In the genomic region with DNA sequence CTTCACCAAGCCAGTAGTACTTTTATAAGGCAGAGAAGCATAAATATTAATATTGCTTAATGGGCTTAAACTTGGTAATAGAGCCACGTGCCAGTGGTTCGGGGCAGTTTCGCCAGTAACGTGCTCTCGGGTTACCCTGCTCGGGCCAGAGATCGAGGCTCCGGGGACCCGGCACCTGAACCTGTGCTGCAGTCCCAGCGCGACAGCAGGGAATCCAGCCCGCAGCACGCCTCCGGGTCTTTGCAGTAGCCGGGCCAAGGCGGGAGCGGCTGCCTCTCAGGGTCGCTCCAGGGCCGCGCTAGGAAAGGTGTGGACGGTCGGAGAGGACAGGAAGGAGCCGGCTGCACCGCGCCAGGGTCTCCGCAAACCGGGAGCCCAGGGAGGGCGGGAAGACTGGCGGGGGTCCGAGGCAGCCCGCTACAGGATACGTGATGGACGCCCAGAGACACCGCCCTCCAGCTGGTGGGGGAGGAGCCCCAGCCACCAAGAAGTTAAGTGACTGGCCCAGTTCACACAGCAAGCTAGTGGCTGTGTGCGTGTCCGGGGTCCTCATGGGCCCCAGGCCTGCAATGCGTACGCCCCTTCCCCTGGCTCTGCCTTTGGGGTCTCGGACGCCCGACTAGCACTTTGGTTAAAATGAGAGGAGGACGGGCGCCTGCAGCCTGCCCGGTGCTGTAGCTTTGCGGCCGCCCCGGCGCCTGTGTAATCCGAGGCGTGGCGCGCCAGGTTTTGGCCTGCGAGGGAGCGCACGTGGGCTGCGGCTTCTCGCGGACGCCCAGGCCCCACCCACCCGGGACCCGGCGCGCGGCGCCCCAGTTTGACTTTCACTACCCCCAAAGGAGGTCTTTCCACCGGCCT, we compare ENCODE assay signal across 8 cellular contexts. TPM values are rescaled to one million over a fixed set of nuclear protein-coding genes. Genes with fewer than 3 reads are reported as not detected.
A peak's percentile ranks its signal among the peaks of the same experiment; 100 is the strongest.
DNase-seq lines count a peak whose midpoint lies in the region; FAIRE-seq and TF ChIP-seq lines count a peak whose summit lies in the region.

No MANE protein-coding gene starts in this region.

- in situ Hi-C loops in G401 (cut with HindIII; ENCODE audit: low sequenced_read_pairs): no loop called here

- peak overlapping the region; percentile 87 for H3K27ac ChIP-seq in neutrophil
- peak overlapping the region; percentile 87 for H3K27ac ChIP-seq in substantia nigra (ENCODE audit: low read depth, low read length, poor library complexity, severe bottlenecking)

- no peaks in the 10 kb centered on the region for H3K36me3 ChIP-seq in H7 (replicated peaks; ENCODE audit: control insufficient read depth, insufficient read depth, low read length)
- no peaks in the 10 kb centered on the region for H3K36me3 ChIP-seq in neutrophil

- no peak for FAIRE-seq in frontal cortex (lab: Jason Lieb, UNC)

- no peak for TF ChIP-seq CTCF in neutrophil (IDR thresholded peaks at IDR 0.05)

- H3K27me3 ChIP-seq in H7 (ENCODE audit: control insufficient read depth, insufficient read depth, low read length): peaks cover 47% of the 10 kb centered on the region
- H3K27me3 ChIP-seq in neutrophil: peaks cover 36% of the 10 kb centered on the region

- no peaks in the 10 kb centered on the region for H3K9me3 ChIP-seq in neutrophil

- DNase-seq in G401 (ENCODE audit: low spot score) (peak; percentile 57), H7 (peak; percentile 91), LoVo (ENCODE audit: low spot score) (peak; percentile 88), SHP77 treated with DMSO at 0.1 percent for 48 hours (lab: John Stamatoyannopoulos, UW) (peak; percentile 76), frontal cortex (ENCODE audit: low spot score in 2 of 2) (peak; percentile 71 to 82), substantia nigra (lab: John Stamatoyannopoulos, UW) (peak; percentile 40 to 98 (median 86))
- DNase-seq in activated naive CD4-positive, alpha-beta T cell (lab: John Stamatoyannopoulos, UW): peak; percentile 88 to 91 (median 90)

- peaks cover 16 to 20% of the 10 kb centered on the region in 2 experiments for H3K4me1 ChIP-seq in neutrophil (ENCODE audit: control insufficient read depth in 1 of 2, insufficient read depth in 1 of 2, low read depth in 1 of 2, low read length in 1 of 2)

- H3K4me3 ChIP-seq in H7 (ENCODE audit: insufficient read depth, low read depth, low read length) (peak overlapping the region; percentile 82), neutrophil (ENCODE audit: low read depth in 1 of 2, low read length in 1 of 2) (peak overlapping the region; percentile 79 to 93)

RNA-seq across cellular contexts. Expression of gene PDE8A, which starts 1.2 kb away (rescaled TPM):
- 19.9 and 21.4 TPM in 2 replicates for total RNA-seq in G401 (2014; rRNA removed; shearing (Covaris generic))
- 2.3 and 7.2 TPM in 2 replicates for total RNA-seq in H7 (2014; rRNA removed; shearing (Covaris generic))
- 34.6 TPM for total RNA-seq in frontal cortex

Comparison
In these comparisons a context has a peak if more than half of its experiments do, and no peak if none do; other contexts are left out.
1. Peak in every context shown above with its lines: DNase-seq, H3K4me3 ChIP-seq and H3K27ac ChIP-seq.